Comparison of ENCODE assay signal across 18 cellular contexts in genomic region chr11:83477772-83478171, GRCh38.
"Had no signal": no experiment of that assay in that cellular context is flagged by ENCODE, and none has a peak within 500 bp of the region (broad histone marks: within the 10 kb centered on the region; RNA-seq: fewer than 3 reads in every experiment).

No MANE protein-coding gene starts in this region.

- DNase-seq: activated CD4-positive, alpha-beta memory T cell treated with anti-CD3 and anti-CD28 coated beads for 36 hours; activated CD4-positive, alpha-beta T cell treated with anti-CD3 and anti-CD28 coated beads for 4 hours; activated effector memory CD4-positive, alpha-beta T cell treated with Interleukin-2 at 50 U/mL for 16 hours; activated naive CD4-positive, alpha-beta T cell treated with anti-CD3 and anti-CD28 coated beads, Interleukin-2, amount 10 ng/mL, durations not matched to agents 7 days and 5 days; activated T-cell treated with anti-CD3 and anti-CD28 coated beads, Interleukin-2, amount 50 U/mL, for 72 hours; amygdala; cerebellar nuclear complex; esophagus squamous epithelium; gastrocnemius medialis; head of caudate nucleus; hypothalamus; left colon; mesenchymal stem cell; ovary; psoas muscle; spleen; stimulated activated CD4-positive, alpha-beta T cell treated with anti-CD3 and anti-CD28 coated beads, Interleukin-4, amount 100 ng/mL, for 1 hour; stimulated activated naive CD4-positive, alpha-beta T cell treated with Interleukin-2 at 50 U/mL for 16 hours had no signal
